15 cellular contexts compared by ENCODE assay signal in the genomic region with DNA sequence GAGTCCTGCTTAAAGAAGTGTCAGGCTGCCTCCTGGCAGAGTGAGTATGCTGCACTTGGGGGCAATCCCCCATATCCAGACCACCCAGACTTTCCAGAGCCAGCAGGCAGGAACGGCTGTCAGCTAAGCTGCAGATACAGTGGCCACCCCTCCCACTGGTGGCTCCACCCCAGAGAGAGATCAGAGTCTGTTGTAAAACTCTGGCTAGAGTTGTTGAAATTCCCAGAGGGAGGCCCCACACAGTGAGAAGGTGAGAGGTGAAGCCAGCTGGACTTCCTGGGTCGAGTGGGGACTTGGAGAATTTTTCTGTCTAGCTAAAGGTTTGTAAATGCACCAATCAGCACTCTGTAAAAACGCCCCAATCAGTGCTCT.
"Had no signal": no experiment of that assay in that cellular context is flagged by ENCODE, and none has a peak within 500 bp of the region (broad histone marks: within the 10 kb centered on the region; RNA-seq: fewer than 3 reads in every experiment).

No MANE protein-coding gene starts in this region.

- H3K27ac ChIP-seq: epithelial cell of prostate, esophagus muscularis mucosa, pancreas, suprapubic skin, thyroid gland, upper lobe of left lung, uterus had no signal

- FAIRE-seq: pancreas had no signal

- H3K36me3 ChIP-seq: esophagus muscularis mucosa, pancreas, suprapubic skin, thyroid gland, upper lobe of left lung, uterus had no signal

- ATAC-seq: effector memory CD8-positive, alpha-beta T cell; natural killer cell; pancreas; right cardiac atrium; stimulated activated naive CD8-positive, alpha-beta T cell treated with anti-CD3 and anti-CD28 coated beads, Interleukin-15, Interleukin-2, amounts not matched to agents 100 U/mL and 50 U/mL, for 24 hours had no signal

- H3K9me3 ChIP-seq: esophagus muscularis mucosa, pancreas, suprapubic skin, thyroid gland, upper lobe of left lung, uterus had no signal

- H3K4me3 ChIP-seq: esophagus muscularis mucosa, pancreas, suprapubic skin, thyroid gland, upper lobe of left lung, uterus had no signal

- DNase-seq: effector memory CD8-positive, alpha-beta T cell; hippocampal formation; natural killer cell; occipital lobe; pancreas; right cardiac atrium; stimulated activated CD4-positive, alpha-beta T cell treated with anti-CD3 and anti-CD28 coated beads, Interleukin-4, amount 100 ng/mL, for 1 hour; stimulated activated CD8-positive, alpha-beta memory T cell treated with anti-CD3 and anti-CD28 coated beads, Interleukin-4, amount 100 ng/mL, for 48 hours; stimulated activated naive CD8-positive, alpha-beta T cell treated with anti-CD3 and anti-CD28 coated beads, Interleukin-15, Interleukin-2, amounts not matched to agents 100 U/mL and 50 U/mL, for 24 hours; thyroid gland; upper lobe of left lung; uterus had no signal

- H3K27me3 ChIP-seq: esophagus muscularis mucosa, pancreas, suprapubic skin, thyroid gland, upper lobe of left lung, uterus had no signal

- H3K4me1 ChIP-seq: esophagus muscularis mucosa, pancreas, suprapubic skin, thyroid gland, upper lobe of left lung, uterus had no signal
